9 cellular contexts compared by ENCODE assay signal in genomic region chr5:38258037-38258318, GRCh38. TPM values are rescaled to one million over a fixed set of nuclear protein-coding genes. Genes with fewer than 3 reads are reported as not detected.
DNase-seq lines count a peak whose midpoint lies in the region; ATAC-seq and TF ChIP-seq lines count a peak whose summit lies in the region.
"Had no signal": no experiment of that assay in that cellular context is flagged by ENCODE, and none has a peak within 500 bp of the region (broad histone marks: within the 10 kb centered on the region; RNA-seq: fewer than 3 reads in every experiment).

No MANE protein-coding gene starts in this region.

- WGBS in ovary, 3 donors: 0 to 2% (median 1%) methylated on average over 14 of the region's 14 CpGs

- H3K9me2 ChIP-seq in OCI-LY7 (ENCODE audit: insufficient read depth, low read length): no peaks in the 10 kb centered on the region

- H3K9me3 ChIP-seq in left ventricle myocardium inferior (replicated peaks) (no peaks in the 10 kb centered on the region), ovary (no peaks in the 10 kb centered on the region), OCI-LY7 (ENCODE audit: low read length) (no peaks in the 10 kb centered on the region)

- DNase-seq in stimulated activated naive CD8-positive, alpha-beta T cell treated with anti-CD3 and anti-CD28 coated beads, Interleukin-15, amount 100 ng/mL, for 72 hours: no peak
- DNase-seq in stimulated activated naive CD8-positive, alpha-beta T cell treated with anti-CD3 and anti-CD28 coated beads, Interleukin-15, Interleukin-2, amounts not matched to agents 100 U/mL and 50 U/mL, for 24 hours: no peak
- DNase-seq in left ventricle myocardium inferior (no peak), ovary (peak in 1 of 5 donors; percentile 25), NCI-H2227 (lab: John Stamatoyannopoulos, UW; ENCODE audit: unreplicated experiment) (no peak), middle frontal gyrus (ENCODE audit: extremely low spot score, low spot score) (no peak), OCI-LY7 (ENCODE audit: low spot score) (no peak)
- DNase-seq: activated CD8-positive, alpha-beta memory T cell treated with anti-CD3 and anti-CD28 coated beads, Interleukin-2, amount 50 U/mL, for 4 hours had no signal

- H3K4me1 ChIP-seq in left ventricle myocardium inferior: peaks cover 28% of the 10 kb centered on the region
- H3K4me1 ChIP-seq in ovary (ENCODE audit: insufficient read depth): no peaks in the 10 kb centered on the region
- H3K4me1 ChIP-seq in OCI-LY7 (ENCODE audit: insufficient read depth, low read length, poor library complexity, severe bottlenecking): no peaks in the 10 kb centered on the region

- no peaks in the 10 kb centered on the region for H4K20me1 ChIP-seq in OCI-LY7 (ENCODE audit: insufficient read depth, low read length)

- peak; percentile 24 for ATAC-seq in stimulated activated naive CD8-positive, alpha-beta T cell treated with anti-CD3 and anti-CD28 coated beads, Interleukin-15, amount 100 ng/mL, for 72 hours
- ATAC-seq in stimulated activated naive CD8-positive, alpha-beta T cell treated with anti-CD3 and anti-CD28 coated beads, Interleukin-15, Interleukin-2, amounts not matched to agents 100 U/mL and 50 U/mL, for 24 hours: no peak
- no peak for ATAC-seq in HG02970 (IDR thresholded peaks at IDR 0.05; ENCODE audit: low FRiP score, unreplicated experiment)

- TF ChIP-seq POLR2A in ovary (IDR thresholded peaks at IDR 0.05): no peak

- TF ChIP-seq EP300 in ovary (IDR thresholded peaks at IDR 0.05): no peak

- no peak overlapping the region for H2AFZ ChIP-seq in OCI-LY7 (ENCODE audit: low read length)

- no peak for TF ChIP-seq CTCF in left ventricle myocardium inferior (IDR thresholded peaks at IDR 0.05; ENCODE audit: borderline replicate concordance)
- TF ChIP-seq CTCF in ovary (IDR thresholded peaks at IDR 0.05): no peak
- TF ChIP-seq CTCF in OCI-LY7 (conservative IDR thresholded peaks at IDR 0.05; ENCODE audit: low read length): no peak

- CTCF ChIA-PET in OCI-LY7 (lab: Charles Lee; ENCODE audit: unreplicated experiment): no interaction called here

- peaks cover 83% of the 10 kb centered on the region for H3K27me3 Mint-ChIP-seq in stimulated activated naive CD8-positive, alpha-beta T cell treated with anti-CD3 and anti-CD28 coated beads, Interleukin-15, amount 100 ng/mL, for 72 hours

- H3K4me3 ChIP-seq in left ventricle myocardium inferior (peak overlapping the region; percentile 72), ovary (peak overlapping the region; percentile 55), OCI-LY7 (ENCODE audit: low read depth, low read length, poor library complexity, severe bottlenecking) (no peak overlapping the region)

- BruUV-seq in OCI-LY7 (replicated peaks; lab: Mats Ljungman, UMichigan): no TSS peak

- H3K27ac Mint-ChIP-seq in stimulated activated naive CD8-positive, alpha-beta T cell treated with anti-CD3 and anti-CD28 coated beads, Interleukin-15, amount 100 ng/mL, for 72 hours: no peak overlapping the region

- no peaks in the 10 kb centered on the region for H3K9me3 Mint-ChIP-seq in stimulated activated naive CD8-positive, alpha-beta T cell treated with anti-CD3 and anti-CD28 coated beads, Interleukin-15, amount 100 ng/mL, for 72 hours

- POLR2A ChIA-PET in OCI-LY7 (lab: Charles Lee): no interaction called here

- H3K27ac ChIP-seq in left ventricle myocardium inferior (replicated peaks): peak overlapping the region; percentile 81
- H3K27ac ChIP-seq in ovary: peak overlapping the region; percentile 47 to 68
- no peak overlapping the region for H3K27ac ChIP-seq in OCI-LY7 (ENCODE audit: low read depth, low read length, poor library complexity, severe bottlenecking)

- peak overlapping the region; percentile 29 to 30 for H3K4me3 Mint-ChIP-seq in stimulated activated naive CD8-positive, alpha-beta T cell treated with anti-CD3 and anti-CD28 coated beads, Interleukin-15, amount 100 ng/mL, for 72 hours

- no peaks in the 10 kb centered on the region for H3K79me2 ChIP-seq in OCI-LY7 (ENCODE audit: insufficient read depth, low read depth, low read length)

- intact Hi-C loops in left ventricle myocardium inferior (cut with micrococcal nuclease) (no loop called here), ovary (cut with DNase I) (loop anchor here in 1 of 4 donors (10.0 kb wide), 1 partner anchor 117 kb away; no protein-coding TSS in a partner anchor), OCI-LY7 (cut with micrococcal nuclease; ENCODE audit: unreplicated experiment) (no loop called here)

- H3K27me3 ChIP-seq in left ventricle myocardium inferior (ENCODE audit: low read depth) (peaks cover 97% of the 10 kb centered on the region), ovary (no peaks in the 10 kb centered on the region)

- peaks cover 29% of the 10 kb centered on the region for H3K4me1 Mint-ChIP-seq in stimulated activated naive CD8-positive, alpha-beta T cell treated with anti-CD3 and anti-CD28 coated beads, Interleukin-15, amount 100 ng/mL, for 72 hours

- H3K36me3 ChIP-seq in left ventricle myocardium inferior: no peaks in the 10 kb centered on the region
- no peaks in the 10 kb centered on the region for H3K36me3 ChIP-seq in ovary
- H3K36me3 ChIP-seq in OCI-LY7 (ENCODE audit: insufficient read depth, low read length): no peaks in the 10 kb centered on the region

- H3K4me2 ChIP-seq in OCI-LY7 (ENCODE audit: low read length): no peak overlapping the region

RNA-seq across cellular contexts. Expression of gene EGFLAM, which starts 0.4 kb away (rescaled TPM):
- total RNA-seq in left ventricle myocardium inferior (8.9 TPM), ovary (10 to 100 TPM in 5 of 7 donors, 1 to 10 TPM in 2; 6.1 to 37.8 (median 17.1) TPM), OCI-LY7 (2022) (not detected in 2 replicates)
- 10 to 100 TPM in 1 of 2 donors, 1 to 10 TPM in 1; 9.0 to 37.5 TPM for polyA plus RNA-seq in ovary
- not detected in 2 replicates for total RNA-seq in OCI-LY7 (2014; rRNA removed; shearing (Covaris generic))
